9 cellular contexts compared by ENCODE assay signal in the genomic region with DNA sequence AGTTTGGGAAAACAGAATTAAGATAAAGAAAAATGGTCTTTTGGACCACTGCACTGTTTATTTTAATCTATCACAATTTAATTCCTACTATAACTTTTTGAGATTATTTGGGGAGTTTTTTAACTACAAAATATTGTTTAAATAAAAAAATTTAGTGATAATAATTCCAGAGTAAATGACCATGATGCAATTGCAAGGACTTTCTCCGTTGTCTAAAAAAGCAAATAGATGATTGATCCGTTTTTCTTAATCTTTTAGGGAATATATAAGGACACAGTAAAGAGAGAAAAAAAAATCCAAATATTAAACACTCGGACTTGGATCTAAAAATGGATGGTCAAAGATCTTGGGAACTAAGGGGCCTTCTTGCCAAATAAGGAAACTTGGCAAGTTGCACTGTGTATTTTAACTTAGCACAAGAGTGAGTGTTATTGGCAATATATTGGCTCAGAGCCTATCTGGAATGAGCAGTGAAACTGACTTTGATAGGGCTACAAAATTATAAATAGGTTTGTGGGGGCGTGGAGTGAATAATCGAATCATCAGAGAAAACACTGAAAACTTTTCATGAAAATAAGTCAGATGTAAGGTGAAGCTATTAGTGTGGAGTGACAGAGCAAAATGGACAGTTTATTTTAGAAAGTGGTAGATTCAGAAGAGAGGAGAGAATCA. TPM values are rescaled to one million over a fixed set of nuclear protein-coding genes. Genes with fewer than 3 reads are reported as not detected.
DNase-seq lines count a peak whose midpoint lies in the region; ATAC-seq and TF ChIP-seq lines count a peak whose summit lies in the region.
"Had no signal": no experiment of that assay in that cellular context is flagged by ENCODE, and none has a peak within 500 bp of the region (broad histone marks: within the 10 kb centered on the region; RNA-seq: fewer than 3 reads in every experiment).

No MANE protein-coding gene starts in this region.

- H2AFZ ChIP-seq in SK-N-SH (ENCODE audit: low read depth), result no peak overlapping the region

- DNase-seq in SK-N-SH (no peak), T-helper 17 cell (no peak), fibroblast of the conjunctiva (ENCODE audit: low read depth) (peak; percentile 55), stomach (no peak), NCI-H774 (lab: John Stamatoyannopoulos, UW) (no peak)
- DNase-seq: AML-193 had no signal

- peaks cover 63% of the 10 kb centered on the region for H3K79me2 ChIP-seq in SK-N-SH (ENCODE audit: insufficient read depth)

- no peak for TF ChIP-seq RAD21 in SK-N-SH (IDR thresholded peaks at IDR 0.05; ENCODE audit: low read length)

- no peaks in the 10 kb centered on the region for H3K9me2 ChIP-seq in SK-N-SH

- no peaks in the 10 kb centered on the region for H3K36me3 ChIP-seq in SK-N-SH (replicated peaks in 1 of 2; ENCODE audit: control insufficient read depth in 1 of 2, insufficient read depth in 2 of 2, low read length in 1 of 2)
- no peaks in the 10 kb centered on the region for H3K36me3 ChIP-seq in stomach

- no peaks in the 10 kb centered on the region for H3K27me3 ChIP-seq in SK-N-SH (ENCODE audit: insufficient read depth)
- H3K27me3 ChIP-seq in stomach, result no peaks in the 10 kb centered on the region

- peaks cover 7% of the 10 kb centered on the region for H3K36me3 Mint-ChIP-seq in T-helper 17 cell (ENCODE audit: low read depth)

- H3K9me3 ChIP-seq in SK-N-SH, result no peaks in the 10 kb centered on the region
- no peaks in the 10 kb centered on the region for H3K9me3 ChIP-seq in T-helper 17 cell (ENCODE audit: control insufficient read depth, low read length, poor library complexity, severe bottlenecking)
- H3K9me3 ChIP-seq in stomach, result no peaks in the 10 kb centered on the region

- peak overlapping the region; percentile 92 for H3K9ac ChIP-seq in SK-N-SH

- CTCF ChIA-PET in SK-N-SH (lab: Yijun Ruan, JAX), result interaction anchor here (1.0 to 1.8 kb wide), 3 partner anchors 50 to 133 kb away, joined by 5 to 7 read pairs (median 6); no protein-coding TSS in a partner anchor

- H3F3A ChIP-seq in SK-N-SH (replicated peaks; ENCODE audit: insufficient read depth), result peaks cover 13% of the 10 kb centered on the region

- intact Hi-C loops in stomach (cut with DNase I; ENCODE audit: low total_unique reads), result no loop called here

- peak overlapping the region; percentile 88 for H3K4me2 ChIP-seq in SK-N-SH

- peaks cover 21% of the 10 kb centered on the region for H3K4me1 Mint-ChIP-seq in T-helper 17 cell

- WGBS in SK-N-SH (ENCODE audit: low lambda C conversion rate), result 62% methylated on average over 5 of the region's 5 CpGs
- 24 to 45% (median 32%) methylated on average over 5 of the region's 5 CpGs for WGBS in stomach, 5 donors

- no peak for ATAC-seq in SK-N-SH treated with all-trans-retinoic acid at 6 μM for 48 hours
- no peak for ATAC-seq in T-helper 17 cell
- ATAC-seq in HG02981 (IDR thresholded peaks at IDR 0.05; ENCODE audit: unreplicated experiment), result no peak
- no peak for ATAC-seq in HG03095 (IDR thresholded peaks at IDR 0.05; ENCODE audit: unreplicated experiment)

- H3K4me3 ChIP-seq in SK-N-SH (ENCODE audit: low read depth in 2 of 2, low read length in 1 of 2) (peak overlapping the region; percentile 85; a peak in 3 of 4 replicates), stomach (peak overlapping the region; percentile 72 to 86 (median 78))

- TF ChIP-seq CTCF in SK-N-SH (IDR thresholded peaks at IDR 0.05), result no peak
- TF ChIP-seq CTCF in stomach (IDR thresholded peaks at IDR 0.05), result no peak

- TF ChIP-seq EP300 in SK-N-SH (IDR thresholded peaks at IDR 0.05; ENCODE audit: borderline replicate concordance in 1 of 2, low read depth in 1 of 2, low read length in 1 of 2) (no peak), stomach (IDR thresholded peaks at IDR 0.05) (no peak)

- H3K4me1 ChIP-seq in SK-N-SH (ENCODE audit: control insufficient read depth in 1 of 2, insufficient read depth in 2 of 2, low read depth in 1 of 2, low read length in 1 of 2) (peaks cover 3 to 4% of the 10 kb centered on the region in 2 experiments; a peak in 3 of 4 replicates), stomach (peaks cover 0 to 61% (median 29%) of the 10 kb centered on the region in 4 donors)

- H3K27ac ChIP-seq in SK-N-SH (ENCODE audit: low read depth in 2 of 2, low read length in 1 of 2) (peak overlapping the region; percentile 85 to 88; a peak in 3 of 4 replicates), stomach (peak overlapping the region in 4 of 5 donors; percentile 89 to 99 (median 94))

- peak overlapping the region; percentile 81 for H3K4me3 Mint-ChIP-seq in T-helper 17 cell

- TF ChIP-seq POLR2A in stomach (IDR thresholded peaks at IDR 0.05), result no peak

- no peaks in the 10 kb centered on the region for H4K20me1 ChIP-seq in SK-N-SH (ENCODE audit: insufficient read depth)

- POLR2A ChIA-PET in SK-N-SH (lab: Yijun Ruan, JAX), result no interaction called here

- H3K27me3 Mint-ChIP-seq in T-helper 17 cell, result peaks cover 36% of the 10 kb centered on the region

- no peak overlapping the region for H3K27ac Mint-ChIP-seq in T-helper 17 cell

TF ChIP-seq in SK-N-SH, 30 proteins besides CTCF, POLR2A, EP300 and RAD21:
- TF ChIP-seq NFIC (IDR thresholded peaks at IDR 0.05; ENCODE audit: borderline replicate concordance), result 0 out of 2 replicates have a peak, but pooled peaks have one; percentile 8
- TF ChIP-seq, protein P1, sequence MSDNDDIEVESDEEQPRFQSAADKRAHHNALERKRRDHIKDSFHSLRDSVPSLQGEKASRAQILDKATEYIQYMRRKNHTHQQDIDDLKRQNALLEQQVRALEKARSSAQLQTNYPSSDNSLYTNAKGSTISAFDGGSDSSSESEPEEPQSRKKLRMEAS (IDR thresholded peaks at IDR 0.05; ENCODE audit: low read depth), result no peak

TF ChIP-seq in SK-N-SH treated with all-trans-retinoic acid at 6 μM for 48 hours, 23 proteins besides CTCF, POLR2A, EP300 and RAD21:
- TF ChIP-seq, protein P2, sequence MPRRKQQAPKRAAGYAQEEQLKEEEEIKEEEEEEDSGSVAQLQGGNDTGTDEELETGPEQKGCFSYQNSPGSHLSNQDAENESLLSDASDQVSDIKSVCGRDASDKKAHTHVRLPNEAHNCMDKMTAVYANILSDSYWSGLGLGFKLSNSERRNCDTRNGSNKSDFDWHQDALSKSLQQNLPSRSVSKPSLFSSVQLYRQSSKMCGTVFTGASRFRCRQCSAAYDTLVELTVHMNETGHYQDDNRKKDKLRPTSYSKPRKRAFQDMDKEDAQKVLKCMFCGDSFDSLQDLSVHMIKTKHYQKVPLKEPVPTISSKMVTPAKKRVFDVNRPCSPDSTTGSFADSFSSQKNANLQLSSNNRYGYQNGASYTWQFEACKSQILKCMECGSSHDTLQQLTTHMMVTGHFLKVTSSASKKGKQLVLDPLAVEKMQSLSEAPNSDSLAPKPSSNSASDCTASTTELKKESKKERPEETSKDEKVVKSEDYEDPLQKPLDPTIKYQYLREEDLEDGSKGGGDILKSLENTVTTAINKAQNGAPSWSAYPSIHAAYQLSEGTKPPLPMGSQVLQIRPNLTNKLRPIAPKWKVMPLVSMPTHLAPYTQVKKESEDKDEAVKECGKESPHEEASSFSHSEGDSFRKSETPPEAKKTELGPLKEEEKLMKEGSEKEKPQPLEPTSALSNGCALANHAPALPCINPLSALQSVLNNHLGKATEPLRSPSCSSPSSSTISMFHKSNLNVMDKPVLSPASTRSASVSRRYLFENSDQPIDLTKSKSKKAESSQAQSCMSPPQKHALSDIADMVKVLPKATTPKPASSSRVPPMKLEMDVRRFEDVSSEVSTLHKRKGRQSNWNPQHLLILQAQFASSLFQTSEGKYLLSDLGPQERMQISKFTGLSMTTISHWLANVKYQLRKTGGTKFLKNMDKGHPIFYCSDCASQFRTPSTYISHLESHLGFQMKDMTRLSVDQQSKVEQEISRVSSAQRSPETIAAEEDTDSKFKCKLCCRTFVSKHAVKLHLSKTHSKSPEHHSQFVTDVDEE (CRISPR knock-in tag; IDR thresholded peaks at IDR 0.05), result no peak
- TF ChIP-seq GLIS3 (CRISPR knock-in tag; IDR thresholded peaks at IDR 0.05) (no peak), ZNF8 (CRISPR knock-in tag; IDR thresholded peaks at IDR 0.05) (no peak), ZC3H10 (CRISPR knock-in tag; IDR thresholded peaks at IDR 0.05) (no peak), ISL1 (CRISPR knock-in tag; IDR thresholded peaks at IDR 0.05) (no peak), OSR1 (CRISPR knock-in tag; IDR thresholded peaks at IDR 0.05) (no peak), ARNTL (CRISPR knock-in tag; IDR thresholded peaks at IDR 0.05; ENCODE audit: borderline replicate concordance, low read depth) (no peak), ZNF70 (CRISPR knock-in tag; IDR thresholded peaks at IDR 0.05) (no peak), CSDC2 (CRISPR knock-in tag; IDR thresholded peaks at IDR 0.05) (no peak), TOX (CRISPR knock-in tag; IDR thresholded peaks at IDR 0.05; ENCODE audit: borderline replicate concordance) (no peak)
- TF ChIP-seq, protein P3, sequence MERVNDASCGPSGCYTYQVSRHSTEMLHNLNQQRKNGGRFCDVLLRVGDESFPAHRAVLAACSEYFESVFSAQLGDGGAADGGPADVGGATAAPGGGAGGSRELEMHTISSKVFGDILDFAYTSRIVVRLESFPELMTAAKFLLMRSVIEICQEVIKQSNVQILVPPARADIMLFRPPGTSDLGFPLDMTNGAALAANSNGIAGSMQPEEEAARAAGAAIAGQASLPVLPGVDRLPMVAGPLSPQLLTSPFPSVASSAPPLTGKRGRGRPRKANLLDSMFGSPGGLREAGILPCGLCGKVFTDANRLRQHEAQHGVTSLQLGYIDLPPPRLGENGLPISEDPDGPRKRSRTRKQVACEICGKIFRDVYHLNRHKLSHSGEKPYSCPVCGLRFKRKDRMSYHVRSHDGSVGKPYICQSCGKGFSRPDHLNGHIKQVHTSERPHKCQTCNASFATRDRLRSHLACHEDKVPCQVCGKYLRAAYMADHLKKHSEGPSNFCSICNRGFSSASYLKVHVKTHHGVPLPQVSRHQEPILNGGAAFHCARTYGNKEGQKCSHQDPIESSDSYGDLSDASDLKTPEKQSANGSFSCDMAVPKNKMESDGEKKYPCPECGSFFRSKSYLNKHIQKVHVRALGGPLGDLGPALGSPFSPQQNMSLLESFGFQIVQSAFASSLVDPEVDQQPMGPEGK (CRISPR knock-in tag; IDR thresholded peaks at IDR 0.05; ENCODE audit: borderline replicate concordance), result no peak
TF ChIP-seq in SK-N-SH treated with all-trans-retinoic acid at 6 μM for 48 hours: peak in this region for 0.

RNA-seq across cellular contexts. Expression of a gene that starts 2.0 kb away (rescaled TPM):
- polyA plus RNA-seq in SK-N-SH (2012; rRNA removed) (8.5 and 12.2 TPM in 2 replicates), stomach (10 to 100 TPM; 13.4 to 24.4 (median 14.7) TPM)
- polyA plus RNA-seq in SK-N-SH (2012; cell fraction: cytosol; rRNA removed), result 14.8 and 15.1 TPM in 2 replicates
- polyA plus RNA-seq in SK-N-SH (2012; cell fraction: nucleus; rRNA removed), result 3.6 and 7.8 TPM in 2 replicates
- total RNA-seq in T-helper 17 cell (1 to 10 TPM; 1.7 to 4.1 TPM), stomach (100 to 1,000 TPM in 3 of 5 donors, 10 to 100 TPM in 1, 1 to 10 TPM in 1; 9.3 to 180 (median 107) TPM)
